Comparison of ENCODE assay signal across 1 cellular context in genomic region chr22:43475549-43476076, GRCh38.
TF ChIP-seq lines count a peak whose summit lies in the region.

No MANE protein-coding gene starts in this region.

TF ChIP-seq in HEK293, 187 proteins besides CTCF, POLR2A, EP300 and RAD21 (continued from another document):
- TF ChIP-seq ZNF24 (tag by site-specific recombination; IDR thresholded peaks at IDR 0.05) (no peak), ZNF398 (tag by site-specific recombination; IDR thresholded peaks at IDR 0.05) (no peak), ZNF658 (tag by site-specific recombination; IDR thresholded peaks at IDR 0.05) (peak; percentile 79; the same call in 1 of the 2 replicates), ZNF211 (tag by site-specific recombination; IDR thresholded peaks at IDR 0.05; ENCODE audit: low read depth) (no peak), ATF2 (tag by site-specific recombination; IDR thresholded peaks at IDR 0.05; ENCODE audit: low read depth) (no peak), ZNF654 (tag by site-specific recombination; IDR thresholded peaks at IDR 0.05; ENCODE audit: low read depth) (no peak), ZFP37 (tag by site-specific recombination; IDR thresholded peaks at IDR 0.05) (no peak), ZFP69B (tag by site-specific recombination; IDR thresholded peaks at IDR 0.05) (no peak), ZNF169 (tag by site-specific recombination; IDR thresholded peaks at IDR 0.05) (0 out of 2 replicates have a peak, but pooled peaks have one; percentile 32), ZNF621 (tag by site-specific recombination; IDR thresholded peaks at IDR 0.05) (no peak), ZNF248 (tag by site-specific recombination; IDR thresholded peaks at IDR 0.05) (peak; percentile 73; the same call in 1 of the 2 replicates), SP3 (tag by site-specific recombination; IDR thresholded peaks at IDR 0.05) (no peak), ZNF274 (IDR thresholded peaks at IDR 0.05; ENCODE audit: low read length) (no peak), ZNF274 (tag by site-specific recombination; IDR thresholded peaks at IDR 0.05; ENCODE audit: borderline replicate concordance) (peak; percentile 60; the same call in 1 of the 2 replicates), ZSCAN16 (tag by site-specific recombination; IDR thresholded peaks at IDR 0.05) (no peak), ZFHX2 (tag by site-specific recombination; conservative IDR thresholded peaks at IDR 0.05) (no peak), ZNF792 (tag by site-specific recombination; IDR thresholded peaks at IDR 0.05) (no peak), PRDM1 (tag by site-specific recombination; IDR thresholded peaks at IDR 0.05) (no peak), ZNF514 (tag by site-specific recombination; IDR thresholded peaks at IDR 0.05) (no peak), ZNF558 (tag by site-specific recombination; IDR thresholded peaks at IDR 0.05) (no peak), RBAK (tag by site-specific recombination; IDR thresholded peaks at IDR 0.05) (no peak), YY2 (tag by site-specific recombination; IDR thresholded peaks at IDR 0.05) (peak; percentile 29; the same call in 1 of the 2 replicates), REST (tag by site-specific recombination; IDR thresholded peaks at IDR 0.05) (no peak), ZNF513 (tag by site-specific recombination; IDR thresholded peaks at IDR 0.05) (peak; percentile 95), PRDM10 (tag by site-specific recombination; IDR thresholded peaks at IDR 0.05) (no peak), ZNF580 (tag by site-specific recombination; IDR thresholded peaks at IDR 0.05) (no peak; the same call in 1 of the 2 replicates), ZNF391 (tag by site-specific recombination; IDR thresholded peaks at IDR 0.05; ENCODE audit: borderline replicate concordance, low read depth) (no peak), ZNF354C (tag by site-specific recombination; IDR thresholded peaks at IDR 0.05; ENCODE audit: borderline replicate concordance, low read depth) (no peak)
